ENCODE assay signal across 1 cellular context in genomic region chr21:29024474-29025327, GRCh38.
A peak's percentile ranks its signal among the peaks of the same experiment; 100 is the strongest.
TF ChIP-seq lines count a peak whose summit lies in the region.

Gene USP16, plus strand, starts transcription at chr21:29024668. Its CDS starts 3,246 bp downstream, at chr21:29027914.

TF ChIP-seq in K562, 482 proteins besides CTCF, POLR2A, EP300 and RAD21 (continued from another document and continues in another):
- no peak for TF ChIP-seq PATZ1 (CRISPR knock-in tag; IDR thresholded peaks at IDR 0.05; ENCODE audit: borderline replicate concordance)
- TF ChIP-seq CREM (IDR thresholded peaks at IDR 0.05; ENCODE audit: low read depth): peak; percentile 99
- TF ChIP-seq JUND (IDR thresholded peaks at IDR 0.05; ENCODE audit: borderline replicate concordance, low read depth, low read length): peak; percentile 57; the same call in 1 of the 2 replicates
- peak; percentile 30; the same call in 1 of the 3 replicates for TF ChIP-seq JUND (tag; IDR thresholded peaks at IDR 0.05; ENCODE audit: borderline replicate concordance, low read depth, low read length)
- peak; percentile 85 for TF ChIP-seq MAX (CRISPR knock-in tag; IDR thresholded peaks at IDR 0.05)
- peak; percentile 76 for TF ChIP-seq ZNF395 (CRISPR knock-in tag; IDR thresholded peaks at IDR 0.05)
- TF ChIP-seq SIX5 (IDR thresholded peaks at IDR 0.05; ENCODE audit: borderline replicate concordance in 1 of 2, insufficient read depth in 1 of 2, low read depth in 1 of 2, low read length in 2 of 2): peak; percentile 51 to 54; a peak in 2 of 4 replicates
- TF ChIP-seq EP400 (IDR thresholded peaks at IDR 0.05): peak; percentile 97
- TF ChIP-seq ZNF766 (CRISPR knock-in tag; conservative IDR thresholded peaks at IDR 0.05): no peak
- peak; percentile 70; the same call in 1 of the 2 replicates for TF ChIP-seq GTF2F1 (IDR thresholded peaks at IDR 0.05; ENCODE audit: low read depth, low read length)
- TF ChIP-seq ASH1L (IDR thresholded peaks at IDR 0.05; ENCODE audit: borderline replicate concordance, low read depth, partially characterized antibody): peak; percentile 95
- peak; percentile 78; the same call in 1 of the 2 replicates for TF ChIP-seq NFRKB (IDR thresholded peaks at IDR 0.05; ENCODE audit: low read depth)
- peak; percentile 99 for TF ChIP-seq PHF8 (IDR thresholded peaks at IDR 0.05; ENCODE audit: borderline replicate concordance, low read length)
- TF ChIP-seq NR2C2 (CRISPR knock-in tag; IDR thresholded peaks at IDR 0.05): peak; percentile 97
- peak; percentile 100 for TF ChIP-seq NR2C2 (tag; IDR thresholded peaks at IDR 0.05)
- no peak for TF ChIP-seq MCM5 (IDR thresholded peaks at IDR 0.05; ENCODE audit: low read depth)
- TF ChIP-seq TFAP4 (CRISPR knock-in tag; IDR thresholded peaks at IDR 0.05; ENCODE audit: borderline replicate concordance): peak; percentile 80; the same call in 1 of the 2 replicates
- no peak for TF ChIP-seq HIVEP1 (CRISPR knock-in tag; IDR thresholded peaks at IDR 0.05)
- 0 out of 2 replicates have a peak, but pooled peaks have one; percentile 36 for TF ChIP-seq KLF1 (tag; IDR thresholded peaks at IDR 0.05)
- TF ChIP-seq HLTF (IDR thresholded peaks at IDR 0.05): 0 out of 2 replicates have a peak, but pooled peaks have one; percentile 11
- no peak for TF ChIP-seq ZNF175 (CRISPR knock-in tag; IDR thresholded peaks at IDR 0.05; ENCODE audit: low read depth)
- no peak for TF ChIP-seq ZNF609 (CRISPR knock-in tag; IDR thresholded peaks at IDR 0.05; ENCODE audit: borderline replicate concordance)
- TF ChIP-seq BACH1 (tag; IDR thresholded peaks at IDR 0.05): peak; percentile 71; the same call in 1 of the 2 replicates
- TF ChIP-seq POLR2AphosphoS2 (IDR thresholded peaks at IDR 0.05; ENCODE audit: low read length): 0 out of 2 replicates have a peak, but pooled peaks have one; percentile 35
- TF ChIP-seq TCF7L2 (IDR thresholded peaks at IDR 0.05; ENCODE audit: low read depth, low read length): no peak
- TF ChIP-seq YY1 (IDR thresholded peaks at IDR 0.05; ENCODE audit: borderline replicate concordance in 1 of 3, control insufficient read depth in 1 of 3, extremely low read depth in 1 of 3, insufficient read depth in 3 of 3, insufficient read length in 1 of 3, insufficient replicate concordance in 2 of 3, low read depth in 1 of 3, low read length in 2 of 3): peak in 1 of 3 experiments; percentile 64
- no peak for TF ChIP-seq PHB2 (IDR thresholded peaks at IDR 0.05; ENCODE audit: low read depth)
- TF ChIP-seq CTBP1 (IDR thresholded peaks at IDR 0.05; ENCODE audit: borderline replicate concordance): peak; percentile 50; the same call in 1 of the 2 replicates
- TF ChIP-seq CREB3 (tag; conservative IDR thresholded peaks at IDR 0.05; ENCODE audit: low read depth): no peak
- peak; percentile 99 for TF ChIP-seq ZFX (CRISPR knock-in tag; IDR thresholded peaks at IDR 0.05)
- TF ChIP-seq ZBTB12 (CRISPR knock-in tag; IDR thresholded peaks at IDR 0.05): peak; percentile 94
- no peak for TF ChIP-seq CBX8 (IDR thresholded peaks at IDR 0.05; ENCODE audit: borderline replicate concordance, extremely low read depth, low read depth, low read length, poor library complexity, severe bottlenecking)
- no peak for TF ChIP-seq RERE (CRISPR knock-in tag; IDR thresholded peaks at IDR 0.05; ENCODE audit: borderline replicate concordance)
- peak in 1 of 2 experiments; percentile 83 for TF ChIP-seq TEAD1 (CRISPR knock-in tag; IDR thresholded peaks at IDR 0.05)
- peak; percentile 72; the same call in 1 of the 2 replicates for TF ChIP-seq PTBP1 (IDR thresholded peaks at IDR 0.05; ENCODE audit: low read depth, low read length)
- TF ChIP-seq ETV5 (CRISPR knock-in tag; IDR thresholded peaks at IDR 0.05; ENCODE audit: low read depth): peak; percentile 49; the same call in 1 of the 2 replicates
- peak; percentile 79 for TF ChIP-seq PBX2 (CRISPR knock-in tag; IDR thresholded peaks at IDR 0.05; ENCODE audit: low read depth)
- TF ChIP-seq PBX2 (tag; conservative IDR thresholded peaks at IDR 0.05; ENCODE audit: low read depth): peak; percentile 98
- TF ChIP-seq RBBP5 (IDR thresholded peaks at IDR 0.05; ENCODE audit: borderline replicate concordance, insufficient read depth, low read length, poor library complexity, severe bottlenecking): peak; percentile 91
